Comparison of ENCODE assay signal across 12 cellular contexts in the genomic region with DNA sequence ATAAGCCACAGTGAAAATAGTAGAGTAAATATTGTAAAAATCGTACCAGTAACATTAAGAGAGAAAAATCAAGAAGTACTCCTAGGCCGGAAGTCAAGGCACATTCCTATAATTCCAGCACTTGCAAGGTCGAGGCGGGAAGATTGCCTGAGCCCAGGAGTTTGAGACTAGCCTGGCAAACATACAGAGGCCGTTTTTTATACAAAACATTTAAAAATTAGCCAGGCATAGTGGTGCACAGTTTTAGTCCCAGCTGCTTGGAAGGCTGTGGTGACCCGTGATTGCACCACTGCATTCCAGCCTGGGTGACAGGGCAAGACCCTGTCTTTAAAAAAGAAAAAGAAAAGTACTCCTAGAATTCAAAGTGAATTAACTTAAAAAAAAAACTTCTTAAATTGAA.
A peak's percentile ranks its signal among the peaks of the same experiment; 100 is the strongest.
DNase-seq lines count a peak whose midpoint lies in the region; ATAC-seq and TF ChIP-seq lines count a peak whose summit lies in the region.
"Had no signal": no experiment of that assay in that cellular context is flagged by ENCODE, and none has a peak within 500 bp of the region (broad histone marks: within the 10 kb centered on the region; RNA-seq: fewer than 3 reads in every experiment).

No MANE protein-coding gene starts in this region.

- H3K4me3 ChIP-seq in breast epithelium (no peak overlapping the region), brain microvascular endothelial cell (ENCODE audit: low read depth, low read length) (no peak overlapping the region), subcutaneous abdominal adipose tissue (ENCODE audit: low read depth in 1 of 5, low read length in 5 of 5) (no peak overlapping the region)
- H3K4me3 ChIP-seq: mucosa of descending colon had no signal

- ATAC-seq in GM18511 (IDR thresholded peaks at IDR 0.05; ENCODE audit: unreplicated experiment) (no peak), HG02938 (IDR thresholded peaks at IDR 0.05; ENCODE audit: unreplicated experiment) (no peak), HG03039 (IDR thresholded peaks at IDR 0.05; ENCODE audit: unreplicated experiment) (no peak)
- ATAC-seq: mucosa of descending colon had no signal

- CTCF ChIA-PET in MCF 10A (lab: Yijun Ruan, JAX), result interaction anchor here (0.9 kb wide), 1 partner anchor 240 kb away, joined by 3 read pairs; no protein-coding TSS in a partner anchor

- H3K27me3 ChIP-seq in breast epithelium (no peaks in the 10 kb centered on the region), brain microvascular endothelial cell (replicated peaks) (no peaks in the 10 kb centered on the region), subcutaneous abdominal adipose tissue (ENCODE audit: control insufficient read depth in 5 of 5, insufficient read depth in 4 of 5, low read length in 5 of 5) (no peaks in the 10 kb centered on the region)

- H3K9me3 ChIP-seq in breast epithelium (no peaks in the 10 kb centered on the region), subcutaneous abdominal adipose tissue (ENCODE audit: control insufficient read depth in 5 of 5, low read length in 5 of 5) (no peaks in the 10 kb centered on the region)
- H3K9me3 ChIP-seq: mucosa of descending colon had no signal

- peaks cover 7% of the 10 kb centered on the region for H3K9me3 Mint-ChIP-seq in MCF 10A (ENCODE audit: unreplicated experiment)

- no peak overlapping the region for H3K4me3 Mint-ChIP-seq in MCF 10A (ENCODE audit: unreplicated experiment)
- H3K4me3 Mint-ChIP-seq: central memory CD8-positive, alpha-beta T cell had no signal

- no TSS peak for BruUV-seq in MCF 10A (replicated peaks; lab: Mats Ljungman, UMichigan)

- no peaks in the 10 kb centered on the region for H3K27me3 Mint-ChIP-seq in MCF 10A (ENCODE audit: insufficient read depth, unreplicated experiment)
- H3K27me3 Mint-ChIP-seq: central memory CD8-positive, alpha-beta T cell had no signal

- in situ Hi-C loops in brain microvascular endothelial cell (cut with HindIII; ENCODE audit: low pct_ligation_motif_present, low sequenced_read_pairs), result no loop called here

- TF ChIP-seq CTCF in MCF 10A (IDR thresholded peaks at IDR 0.05; ENCODE audit: unreplicated experiment) (no peak), breast epithelium (IDR thresholded peaks at IDR 0.05) (no peak), brain microvascular endothelial cell (IDR thresholded peaks at IDR 0.05; ENCODE audit: low read depth, low read length, missing control alignments) (no peak)

- DNase-seq in MCF 10A (ENCODE audit: unreplicated experiment) (peak; percentile 21), breast epithelium (ENCODE audit: low spot score in 2 of 2) (no peak), brain microvascular endothelial cell (peak; percentile 40), kidney glomerular epithelial cell (lab: John Stamatoyannopoulos, UW) (peak; percentile 59)
- DNase-seq: foreskin melanocyte, mucosa of descending colon had no signal

- no peak for TF ChIP-seq POLR2A in breast epithelium (IDR thresholded peaks at IDR 0.05)

- no peaks in the 10 kb centered on the region for H3K36me3 Mint-ChIP-seq in MCF 10A (ENCODE audit: insufficient read depth, unreplicated experiment)

- H3K4me1 Mint-ChIP-seq in MCF 10A (ENCODE audit: insufficient read depth, unreplicated experiment), result peaks cover 15% of the 10 kb centered on the region
- H3K4me1 Mint-ChIP-seq: central memory CD8-positive, alpha-beta T cell had no signal

- H3K27ac ChIP-seq in breast epithelium (no peak overlapping the region), brain microvascular endothelial cell (peak overlapping the region; percentile 29), subcutaneous abdominal adipose tissue (ENCODE audit: low read depth, low read length) (peak overlapping the region; percentile 32)
- H3K27ac ChIP-seq: 22Rv1 had no signal

- POLR2A ChIA-PET in MCF 10A (lab: Yijun Ruan, JAX), result no interaction called here

- intact Hi-C loops in MCF 10A (cut with micrococcal nuclease), result no loop called here
- intact Hi-C loops in breast epithelium (cut with DNase I; ENCODE audit: low total_unique reads), result no loop called here

- H3K36me3 ChIP-seq in breast epithelium (no peaks in the 10 kb centered on the region), brain microvascular endothelial cell (replicated peaks) (no peaks in the 10 kb centered on the region), subcutaneous abdominal adipose tissue (ENCODE audit: control insufficient read depth in 5 of 5, insufficient read depth in 5 of 5, low read length in 5 of 5) (no peaks in the 10 kb centered on the region)

- H3K4me1 ChIP-seq in breast epithelium (no peaks in the 10 kb centered on the region), subcutaneous abdominal adipose tissue (ENCODE audit: control insufficient read depth in 5 of 5, insufficient read depth in 5 of 5, low read length in 5 of 5) (peaks cover 0 to 20% (median 5%) of the 10 kb centered on the region in 5 donors)

- peak overlapping the region in 1 of 5 donors; percentile 35 for H3K9ac ChIP-seq in subcutaneous abdominal adipose tissue (ENCODE audit: low read length in 5 of 5)

- H3K27ac Mint-ChIP-seq in MCF 10A (ENCODE audit: low read depth, unreplicated experiment), result peak overlapping the region; percentile 3

Comparison
In these comparisons a context has a peak if more than half of its experiments do, and no peak if none do; other contexts are left out.
1. DNase-seq: peak in MCF 10A (single experiment), brain microvascular endothelial cell (single experiment) and kidney glomerular epithelial cell (single experiment); none in breast epithelium (0 of 2).
2. H3K27ac ChIP-seq: peak in brain microvascular endothelial cell (single experiment) and subcutaneous abdominal adipose tissue (single experiment); none in breast epithelium (0 of 2).